18 cellular contexts compared by ENCODE assay signal in genomic region chr6:85389180-85389797, GRCh38.
DNase-seq lines count a peak whose midpoint lies in the region; ATAC-seq lines count a peak whose summit lies in the region.
"Had no signal": no experiment of that assay in that cellular context is flagged by ENCODE, and none has a peak within 500 bp of the region (broad histone marks: within the 10 kb centered on the region; RNA-seq: fewer than 3 reads in every experiment).

No MANE protein-coding gene starts in this region.

- no peaks in the 10 kb centered on the region for H3K36me3 Mint-ChIP-seq in activated CD4-positive, alpha-beta T cell treated with anti-CD3 and anti-CD28 coated beads for 36 hours (ENCODE audit: low read depth)
- H3K36me3 Mint-ChIP-seq in activated T-helper 17 cell treated with anti-CD3 and anti-CD28 coated beads, Interleukin-2, amount 50 U/mL, for 72 hours (ENCODE audit: low read depth) = no peaks in the 10 kb centered on the region
- H3K36me3 Mint-ChIP-seq: CD4-positive, CD25-positive, alpha-beta regulatory T cell; natural killer cell had no signal

- H3K27me3 Mint-ChIP-seq in activated CD4-positive, alpha-beta T cell treated with anti-CD3 and anti-CD28 coated beads for 36 hours = peaks cover 5% of the 10 kb centered on the region
- H3K27me3 Mint-ChIP-seq in activated T-helper 17 cell treated with anti-CD3 and anti-CD28 coated beads, Interleukin-2, amount 50 U/mL, for 72 hours = peaks cover 14% of the 10 kb centered on the region
- H3K27me3 Mint-ChIP-seq: activated naive CD8-positive, alpha-beta T cell had no signal

- H3K9me3 Mint-ChIP-seq in activated CD4-positive, alpha-beta T cell treated with anti-CD3 and anti-CD28 coated beads for 36 hours (ENCODE audit: low read depth) = no peaks in the 10 kb centered on the region
- no peaks in the 10 kb centered on the region for H3K9me3 Mint-ChIP-seq in activated T-helper 17 cell treated with anti-CD3 and anti-CD28 coated beads, Interleukin-2, amount 50 U/mL, for 72 hours
- H3K9me3 Mint-ChIP-seq: natural killer cell had no signal

- H3K4me1 Mint-ChIP-seq in activated CD4-positive, alpha-beta T cell treated with anti-CD3 and anti-CD28 coated beads for 36 hours = peaks cover 11% of the 10 kb centered on the region
- peaks cover 5% of the 10 kb centered on the region for H3K4me1 Mint-ChIP-seq in activated T-helper 17 cell treated with anti-CD3 and anti-CD28 coated beads, Interleukin-2, amount 50 U/mL, for 72 hours
- H3K4me1 Mint-ChIP-seq: CD4-positive, CD25-positive, alpha-beta regulatory T cell; natural killer cell had no signal

- intact Hi-C loops in activated CD4-positive, alpha-beta T cell treated with anti-CD3 and anti-CD28 coated beads for 36 hours (cut with DNase I, micrococcal nuclease) = no loop called here
- intact Hi-C loops in posterior vena cava (cut with DNase I) = no loop called here

- ATAC-seq in activated CD4-positive, alpha-beta T cell treated with anti-CD3 and anti-CD28 coated beads for 36 hours = peak; percentile 89
- ATAC-seq in activated T-helper 17 cell treated with anti-CD3 and anti-CD28 coated beads, Interleukin-2, amount 50 U/mL, for 72 hours (replicated peaks) = peak; percentile 78
- ATAC-seq: lower lobe of right lung, natural killer cell, psoas muscle had no signal

- peak overlapping the region; percentile 20 for H3K27ac Mint-ChIP-seq in activated CD4-positive, alpha-beta T cell treated with anti-CD3 and anti-CD28 coated beads for 36 hours
- H3K27ac Mint-ChIP-seq in activated T-helper 17 cell treated with anti-CD3 and anti-CD28 coated beads, Interleukin-2, amount 50 U/mL, for 72 hours = no peak overlapping the region
- H3K27ac Mint-ChIP-seq: activated naive CD8-positive, alpha-beta T cell; CD4-positive, CD25-positive, alpha-beta regulatory T cell; natural killer cell had no signal

- CTCF ChIA-PET in activated CD4-positive, alpha-beta T cell treated with anti-CD3 and anti-CD28 coated beads for 36 hours (lab: Charles Lee) = interaction anchor here (0.6 to 1.2 kb wide), 2 partner anchors 25 to 72 kb away, joined by 3 read pairs; no protein-coding TSS in a partner anchor

- no peak overlapping the region for H3K4me3 Mint-ChIP-seq in activated CD4-positive, alpha-beta T cell treated with anti-CD3 and anti-CD28 coated beads for 36 hours
- H3K4me3 Mint-ChIP-seq in activated T-helper 17 cell treated with anti-CD3 and anti-CD28 coated beads, Interleukin-2, amount 50 U/mL, for 72 hours = no peak overlapping the region
- H3K4me3 Mint-ChIP-seq: activated naive CD8-positive, alpha-beta T cell; CD4-positive, CD25-positive, alpha-beta regulatory T cell; natural killer cell had no signal

- DNase-seq in activated CD4-positive, alpha-beta T cell treated with anti-CD3 and anti-CD28 coated beads for 36 hours = peak; percentile 70
- DNase-seq in activated CD4-positive, alpha-beta T cell treated with anti-CD3 and anti-CD28 coated beads, Interleukin-2, amount 50 U/mL, for 4 hours = no peak
- DNase-seq in Caki2 (ENCODE audit: low read depth) (peak; percentile 16), NAMALWA (ENCODE audit: low spot score) (no peak), T-helper 1 cell (no peak), posterior vena cava (ENCODE audit: low spot score) (no peak)
- DNase-seq in stimulated activated CD4-positive, alpha-beta T cell treated with anti-CD3 and anti-CD28 coated beads, Interleukin-2, amount 100 ng/mL, for 4 hours (ENCODE audit: low read depth) = peak; percentile 6
- DNase-seq: brain microvascular endothelial cell; CD4-positive, CD25-positive, alpha-beta regulatory T cell; DMS79; H7; lower lobe of right lung; natural killer cell; NCI-H146; psoas muscle; upper lobe of left lung had no signal

- POLR2A ChIA-PET in activated CD4-positive, alpha-beta T cell treated with anti-CD3 and anti-CD28 coated beads for 36 hours (lab: Charles Lee) = no interaction called here

- in situ Hi-C loops in Caki2 (cut with HindIII; ENCODE audit: low pct_unique_long_range_greater_than_20kb, low sequenced_read_pairs) = no loop called here

Comparison
In these comparisons a context has a peak if more than half of its experiments do, and no peak if none do; other contexts are left out.
1. DNase-seq: peak in activated CD4-positive, alpha-beta T cell treated with anti-CD3 and anti-CD28 coated beads for 36 hours (single experiment), Caki2 (single experiment) and stimulated activated CD4-positive, alpha-beta T cell treated with anti-CD3 and anti-CD28 coated beads, Interleukin-2, amount 100 ng/mL, for 4 hours (single experiment); none in activated CD4-positive, alpha-beta T cell treated with anti-CD3 and anti-CD28 coated beads, Interleukin-2, amount 50 U/mL, for 4 hours (0 of 2), NAMALWA (single experiment), T-helper 1 cell (0 of 5) and posterior vena cava (single experiment).